15 cellular contexts compared by ENCODE assay signal in the genomic region with DNA sequence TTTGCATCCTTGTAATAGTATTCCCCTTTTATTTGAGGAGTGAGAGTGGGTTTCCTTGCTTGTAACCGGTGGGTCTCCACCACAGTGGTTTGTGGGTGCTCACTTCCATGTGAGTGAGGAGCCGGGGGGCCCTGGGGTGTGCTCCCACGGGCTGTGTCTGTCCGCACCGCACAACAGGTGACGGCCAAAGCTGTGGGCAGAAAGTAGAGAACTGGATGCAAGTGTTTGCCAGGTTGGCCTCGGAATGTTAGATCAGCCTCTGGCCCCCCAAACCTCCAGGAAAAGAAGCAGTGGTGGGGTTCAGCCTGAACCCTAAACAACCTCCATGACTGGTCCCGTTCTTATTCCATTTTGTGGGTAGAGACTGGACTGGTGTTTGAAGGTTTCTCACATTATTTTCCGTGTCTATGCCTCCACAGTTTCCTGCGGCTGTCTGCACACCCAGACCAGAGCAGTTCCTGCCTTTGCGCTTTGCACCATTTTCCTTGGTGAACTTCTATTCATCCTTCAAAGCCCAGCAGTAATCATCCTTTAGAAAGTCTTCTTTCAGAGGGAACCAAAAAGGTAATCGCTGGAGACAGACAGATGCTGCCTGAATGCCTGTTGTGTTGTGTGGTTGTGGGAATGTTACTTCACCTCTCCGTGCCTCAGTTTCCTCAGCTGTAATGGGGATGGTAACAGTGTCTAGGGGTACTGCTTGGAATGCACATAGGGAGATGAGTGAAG.
DNase-seq lines count a peak whose midpoint lies in the region; ATAC-seq and TF ChIP-seq lines count a peak whose summit lies in the region.
"Had no signal": no experiment of that assay in that cellular context is flagged by ENCODE, and none has a peak within 500 bp of the region (broad histone marks: within the 10 kb centered on the region; RNA-seq: fewer than 3 reads in every experiment).

No MANE protein-coding gene starts in this region.

- no peak overlapping the region for H3K4me3 ChIP-seq in psoas muscle

- no peak overlapping the region for H2BK12ac ChIP-seq in H9 (ENCODE audit: insufficient read length, low read depth, low read length)

- H2BK20ac ChIP-seq in H9 (ENCODE audit: low read depth, low read length, poor library complexity, severe bottlenecking): no peak overlapping the region

- no peaks in the 10 kb centered on the region for H3K79me2 ChIP-seq in H9 (ENCODE audit: insufficient read depth, low read length)

- no peak overlapping the region for H3K56ac ChIP-seq in H9 (ENCODE audit: insufficient read length, low read depth, low read length)

- no peak overlapping the region for H4K5ac ChIP-seq in H9 (ENCODE audit: insufficient read length, low read depth, low read length)

- H3K79me1 ChIP-seq in H9 (ENCODE audit: insufficient read depth, low read depth, low read length, poor library complexity, severe bottlenecking): no peaks in the 10 kb centered on the region

- H3K9me3 ChIP-seq in H9 (ENCODE audit: control insufficient read depth, low read depth, low read length): no peaks in the 10 kb centered on the region
- peaks cover 3% of the 10 kb centered on the region for H3K9me3 ChIP-seq in psoas muscle

- ATAC-seq in activated T-cell treated with anti-CD3 and anti-CD28 coated beads, Interleukin-2, amount 50 U/mL, for 72 hours (replicated peaks in 1 of 2): no peak
- ATAC-seq in psoas muscle (no peak), GM21447 (IDR thresholded peaks at IDR 0.05; ENCODE audit: unreplicated experiment) (no peak)
- ATAC-seq: HCT116 had no signal

- H3K27me3 ChIP-seq in H9 (ENCODE audit: insufficient read depth, low read length) (no peaks in the 10 kb centered on the region), psoas muscle (ENCODE audit: insufficient read depth in 3 of 3, low read length in 2 of 3) (no peaks in the 10 kb centered on the region)

- DNase-seq in activated T-cell treated with anti-CD3 and anti-CD28 coated beads, Interleukin-2, amount 50 U/mL, for 24 hours: peak; percentile 12
- DNase-seq in activated T-cell treated with anti-CD3 and anti-CD28 coated beads, Interleukin-2, amount 50 U/mL, for 72 hours: no peak
- DNase-seq in H9 (peak; percentile 6), endothelial cell (ENCODE audit: low spot score) (peak; percentile 0), psoas muscle (peak; percentile 7 to 43), NAMALWA (ENCODE audit: low spot score) (no peak), nucleus accumbens (lab: John Stamatoyannopoulos, UW) (no peak)
- DNase-seq: CD4-positive, CD25-positive, alpha-beta regulatory T cell; DMS79 treated with DMSO at 0.1 percent for 48 hours; NCI-H1417 treated with DMSO at 0.1 percent for 48 hours; NCI-H2029; NCI-H510A had no signal

- H3K27ac ChIP-seq in H9 (ENCODE audit: insufficient read length, low read depth, low read length): no peak overlapping the region
- H3K27ac ChIP-seq in psoas muscle: no peak overlapping the region

- H3K4me1 ChIP-seq in H9 (ENCODE audit: insufficient read depth, low read length) (no peaks in the 10 kb centered on the region), psoas muscle (no peaks in the 10 kb centered on the region)

- H2BK15ac ChIP-seq in H9 (ENCODE audit: low read depth, low read length): no peak overlapping the region

- H2BK5ac ChIP-seq in H9 (ENCODE audit: insufficient read length, low read length): no peak overlapping the region

- H3K14ac ChIP-seq in H9 (ENCODE audit: insufficient read depth, low read length): no peak overlapping the region; the same call in 1 of the 2 replicates

- H3K36me3 ChIP-seq in psoas muscle (ENCODE audit: insufficient read depth in 1 of 2, low read depth in 1 of 2): no peaks in the 10 kb centered on the region

- no peak overlapping the region for H4K8ac ChIP-seq in H9 (replicated peaks; ENCODE audit: insufficient read length, low read depth, low read length)

- no peak overlapping the region for H3K4me2 ChIP-seq in H9 (ENCODE audit: insufficient read depth, insufficient read length, low read length)

- no peak overlapping the region for H3K4me3 Mint-ChIP-seq in activated T-cell treated with anti-CD3 and anti-CD28 coated beads, Interleukin-2, amount 50 U/mL, for 24 hours
- no peak overlapping the region for H3K4me3 Mint-ChIP-seq in activated T-cell treated with anti-CD3 and anti-CD28 coated beads, Interleukin-2, amount 50 U/mL, for 72 hours
- H3K4me3 Mint-ChIP-seq in H9: no peak overlapping the region
- H3K4me3 Mint-ChIP-seq in endothelial cell (ENCODE audit: unreplicated experiment): no peak overlapping the region
- H3K4me3 Mint-ChIP-seq: CD4-positive, CD25-positive, alpha-beta regulatory T cell; IgD-negative memory B cell had no signal

- H2AK5ac ChIP-seq in H9 (ENCODE audit: insufficient read length, low read length): no peak overlapping the region

- H4K91ac ChIP-seq in H9 (ENCODE audit: insufficient read length, low read depth, low read length): no peak overlapping the region

- intact Hi-C loops in psoas muscle (cut with DNase I): no loop called here

- no peak overlapping the region for H3K9ac ChIP-seq in H9 (ENCODE audit: extremely low read depth, insufficient read length, low read length)

- no peaks in the 10 kb centered on the region for H3K27me3 Mint-ChIP-seq in activated T-cell treated with anti-CD3 and anti-CD28 coated beads, Interleukin-2, amount 50 U/mL, for 24 hours
- H3K27me3 Mint-ChIP-seq in activated T-cell treated with anti-CD3 and anti-CD28 coated beads, Interleukin-2, amount 50 U/mL, for 72 hours (ENCODE audit: low read depth): no peaks in the 10 kb centered on the region
- peaks cover 4% of the 10 kb centered on the region for H3K27me3 Mint-ChIP-seq in H9 (ENCODE audit: low read depth)
- H3K27me3 Mint-ChIP-seq in endothelial cell (ENCODE audit: unreplicated experiment): peaks cover 4% of the 10 kb centered on the region

- no peak overlapping the region for H3K18ac ChIP-seq in H9 (ENCODE audit: insufficient read length, low read depth, low read length)

- H3K4me1 Mint-ChIP-seq in activated T-cell treated with anti-CD3 and anti-CD28 coated beads, Interleukin-2, amount 50 U/mL, for 24 hours (ENCODE audit: low read depth): no peaks in the 10 kb centered on the region
- no peaks in the 10 kb centered on the region for H3K4me1 Mint-ChIP-seq in activated T-cell treated with anti-CD3 and anti-CD28 coated beads, Interleukin-2, amount 50 U/mL, for 72 hours (ENCODE audit: low read depth)
- H3K4me1 Mint-ChIP-seq in H9 (no peaks in the 10 kb centered on the region), endothelial cell (ENCODE audit: unreplicated experiment) (peaks cover 6% of the 10 kb centered on the region)

- no peaks in the 10 kb centered on the region for H3K23me2 ChIP-seq in H9 (ENCODE audit: insufficient read length, low read depth, low read length, poor library complexity, severe bottlenecking)

- H2AFZ ChIP-seq in H9 (ENCODE audit: low read length): no peak overlapping the region

- H3K4ac ChIP-seq in H9 (ENCODE audit: low read depth, low read length): no peak overlapping the region

- H3K36me3 Mint-ChIP-seq in activated T-cell treated with anti-CD3 and anti-CD28 coated beads, Interleukin-2, amount 50 U/mL, for 24 hours (ENCODE audit: low read depth): no peaks in the 10 kb centered on the region
- no peaks in the 10 kb centered on the region for H3K36me3 Mint-ChIP-seq in activated T-cell treated with anti-CD3 and anti-CD28 coated beads, Interleukin-2, amount 50 U/mL, for 72 hours (ENCODE audit: insufficient read depth in 2 of 2)
- H3K36me3 Mint-ChIP-seq in H9 (ENCODE audit: insufficient read depth in 1 of 3, low read depth in 3 of 3) (peaks cover 0 to 15% (median 4%) of the 10 kb centered on the region in 3 experiments; a peak in 4 of 7 replicates), endothelial cell (ENCODE audit: low read depth, unreplicated experiment) (peaks cover 6% of the 10 kb centered on the region)
- H3K36me3 Mint-ChIP-seq: CD4-positive, CD25-positive, alpha-beta regulatory T cell; IgD-negative memory B cell had no signal

- H4K20me1 ChIP-seq in H9 (ENCODE audit: control insufficient read depth, insufficient read depth, insufficient read length): no peaks in the 10 kb centered on the region

- H3K27ac Mint-ChIP-seq in activated T-cell treated with anti-CD3 and anti-CD28 coated beads, Interleukin-2, amount 50 U/mL, for 24 hours: no peak overlapping the region
- H3K27ac Mint-ChIP-seq in activated T-cell treated with anti-CD3 and anti-CD28 coated beads, Interleukin-2, amount 50 U/mL, for 72 hours: no peak overlapping the region
- H3K27ac Mint-ChIP-seq in H9 (no peak overlapping the region; a peak in 1 of 7 replicates), endothelial cell (ENCODE audit: unreplicated experiment) (no peak overlapping the region)
- H3K27ac Mint-ChIP-seq: CD4-positive, CD25-positive, alpha-beta regulatory T cell had no signal

- no peak overlapping the region for H3T11ph ChIP-seq in H9 (ENCODE audit: low read length)

- H3K23ac ChIP-seq in H9 (ENCODE audit: insufficient read length, low read depth, low read length): no peak overlapping the region

- WGBS in H9 (ENCODE audit: extremely low coverage, insufficient read length, low lambda C conversion rate): no CpG with 5 or more reads among the region's 13 CpGs
- WGBS in psoas muscle, 3 donors: 92 to 95% (median 93%) methylated on average over 13 of the region's 13 CpGs

- peaks cover 3% of the 10 kb centered on the region for H3K9me3 Mint-ChIP-seq in activated T-cell treated with anti-CD3 and anti-CD28 coated beads, Interleukin-2, amount 50 U/mL, for 24 hours
- peaks cover 0 to 6% of the 10 kb centered on the region in 2 donors for H3K9me3 Mint-ChIP-seq in activated T-cell treated with anti-CD3 and anti-CD28 coated beads, Interleukin-2, amount 50 U/mL, for 72 hours
- H3K9me3 Mint-ChIP-seq in H9 (peaks cover 10 to 21% of the 10 kb centered on the region in 2 experiments; a peak in 3 of 5 replicates), endothelial cell (ENCODE audit: unreplicated experiment) (no peaks in the 10 kb centered on the region)
- H3K9me3 Mint-ChIP-seq: CD4-positive, CD25-positive, alpha-beta regulatory T cell had no signal

- TF ChIP-seq CTCF in H9 (conservative IDR thresholded peaks at IDR 0.05) (no peak), endothelial cell (IDR thresholded peaks at IDR 0.05; ENCODE audit: unreplicated experiment) (no peak), psoas muscle (IDR thresholded peaks at IDR 0.05) (no peak)

- H2BK120ac ChIP-seq in H9 (ENCODE audit: low read depth, low read length, poor library complexity, severe bottlenecking): no peak overlapping the region

Comparison
In these comparisons a context has a peak if more than half of its experiments do, and no peak if none do; other contexts are left out.
1. DNase-seq: peak in activated T-cell treated with anti-CD3 and anti-CD28 coated beads, Interleukin-2, amount 50 U/mL, for 24 hours (single experiment), H9 (single experiment), endothelial cell (single experiment) and psoas muscle (2 of 2); none in activated T-cell treated with anti-CD3 and anti-CD28 coated beads, Interleukin-2, amount 50 U/mL, for 72 hours (0 of 2), NAMALWA (single experiment) and nucleus accumbens (0 of 56).